ENCODE assay signal across 24 cellular contexts in genomic region chr19:539429-540030, GRCh38. TPM values are rescaled to one million over a fixed set of nuclear protein-coding genes. Genes with fewer than 3 reads are reported as not detected.
DNase-seq lines count a peak whose midpoint lies in the region; ATAC-seq, FAIRE-seq and TF ChIP-seq lines count a peak whose summit lies in the region.
"Had no signal": no experiment of that assay in that cellular context is flagged by ENCODE, and none has a peak within 500 bp of the region (broad histone marks: within the 10 kb centered on the region; RNA-seq: fewer than 3 reads in every experiment).

No MANE protein-coding gene starts in this region.

- intact Hi-C loops in left ventricle myocardium superior (cut with micrococcal nuclease): no loop called here
- intact Hi-C loops in cardiac septum (cut with DNase I): no loop called here
- intact Hi-C loops in GM12878 (cut with micrococcal nuclease; ENCODE audit: unreplicated experiment): no loop called here
- intact Hi-C loops in kidney (cut with DNase I): no loop called here
- intact Hi-C loops in left colon (cut with DNase I, micrococcal nuclease): no loop called here

- 0 out of 2 replicates have a peak, but pooled peaks have one; percentile 6 for TF ChIP-seq POLR2A in GM12878 (IDR thresholded peaks at IDR 0.05; ENCODE audit: low read depth, low read length)

- TF ChIP-seq CTCF in GM12878 (IDR thresholded peaks at IDR 0.05 in 2 of 3, conservative IDR thresholded peaks at IDR 0.05 in 1 of 3; ENCODE audit: control insufficient read depth in 2 of 3, extremely low read depth in 1 of 3, insufficient read depth in 1 of 3, low read depth in 3 of 3, low read length in 3 of 3): no peak
- no peak for TF ChIP-seq CTCF in kidney (IDR thresholded peaks at IDR 0.05; ENCODE audit: borderline replicate concordance, extremely low read depth, insufficient read depth)

- H3K4me2 ChIP-seq in BLaER1: peak overlapping the region; percentile 81
- H3K4me2 ChIP-seq in GM12878 (ENCODE audit: control insufficient read depth, insufficient read depth): no peak overlapping the region
- H3K4me2 ChIP-seq: A549 had no signal

- FAIRE-seq in GM12878 (lab: Jason Lieb, UNC) (no peak), kidney (lab: Jason Lieb, UNC) (no peak)
- FAIRE-seq: A549, GM12892, H54 had no signal

- H3K27ac ChIP-seq in BLaER1: peak overlapping the region; percentile 75
- no peak overlapping the region for H3K27ac ChIP-seq in GM12878 (ENCODE audit: control insufficient read depth, insufficient read depth)
- no peak overlapping the region for H3K27ac ChIP-seq in kidney (ENCODE audit: low read depth in 2 of 2, low read length in 2 of 2)
- H3K27ac ChIP-seq: A549 had no signal

- H3K4me3 ChIP-seq in BLaER1 (no peak overlapping the region), GM12878 (no peak overlapping the region), kidney (ENCODE audit: low read length in 2 of 2) (no peak overlapping the region)
- H3K4me3 ChIP-seq: A549 had no signal

- TF ChIP-seq EP300 in GM12878 (IDR thresholded peaks at IDR 0.05; ENCODE audit: borderline replicate concordance in 1 of 2, control insufficient read depth in 1 of 2, low read depth in 2 of 2, low read length in 2 of 2): no peak

- peak; percentile 19 for ATAC-seq in left ventricle myocardium superior
- no peak for ATAC-seq in GM12878
- ATAC-seq in left colon: no peak
- ATAC-seq: A549 had no signal

- H3K79me2 ChIP-seq in GM12878 (ENCODE audit: control insufficient read depth, insufficient read depth, low read length): no peaks in the 10 kb centered on the region; the same call in 1 of the 2 replicates

- BruUV-seq in GM12878 (replicated peaks; lab: Mats Ljungman, UMichigan): no TSS peak

- H3K9me3 ChIP-seq in BLaER1 (no peaks in the 10 kb centered on the region), GM12878 (replicated peaks; ENCODE audit: control insufficient read depth, insufficient read depth, low read length) (no peaks in the 10 kb centered on the region), kidney (ENCODE audit: control insufficient read depth in 1 of 2, low read length in 2 of 2) (no peaks in the 10 kb centered on the region)
- H3K9me3 ChIP-seq: A549, BE2C had no signal

- H3K4me1 ChIP-seq in BLaER1 (peaks cover 44% of the 10 kb centered on the region), GM12878 (ENCODE audit: control insufficient read depth, insufficient read depth, low read length) (no peaks in the 10 kb centered on the region), kidney (ENCODE audit: control insufficient read depth in 1 of 2, insufficient read depth in 1 of 2, low read depth in 1 of 2, low read length in 2 of 2) (peaks cover 0 to 4% of the 10 kb centered on the region in 2 donors)
- H3K4me1 ChIP-seq: BE2C had no signal

- SMC1A ChIA-PET in GM12878 (lab: Charles Lee; ENCODE audit: uncharacterized antibody, unreplicated experiment): no interaction called here

- TF ChIP-seq RAD21 in GM12878 (IDR thresholded peaks at IDR 0.05; ENCODE audit: insufficient read depth, low read depth, low read length): no peak

- DNase-seq in left ventricle myocardium superior: no peak
- DNase-seq in cardiac septum (ENCODE audit: low spot score): no peak
- no peak for DNase-seq in GM12878 (ENCODE audit: low read depth, low spot score)
- DNase-seq in kidney: peak; percentile 69
- DNase-seq in NCI-H2081 treated with DMSO at 0.1 percent for 48 hours (lab: John Stamatoyannopoulos, UW): no peak
- no peak for DNase-seq in left colon
- no peak for DNase-seq in SHP77 (lab: John Stamatoyannopoulos, UW)
- DNase-seq: 8988T; ACHN; AML-193; BE2C; Calu3; CD4-positive, alpha-beta memory T cell; COR-L47; DMS53; DMS79 treated with DMSO at 0.1 percent for 48 hours; GF-D8; GOT3; HCEC 1CT had no signal

- RAD21 ChIA-PET in GM12878 (lab: Charles Lee; ENCODE audit: unreplicated experiment): no interaction called here

- CTCF ChIA-PET in GM12878 (lab: Yijun Ruan, JAX): no interaction called here

- in situ Hi-C loops in GM12878 (cut with MboI): no loop called here

- H3K27me3 ChIP-seq in BLaER1: no peaks in the 10 kb centered on the region
- no peaks in the 10 kb centered on the region for H3K27me3 ChIP-seq in GM12878 (replicated peaks in 1 of 2; ENCODE audit: control insufficient read depth in 2 of 2, insufficient read depth in 2 of 2, low read length in 1 of 2)
- H3K27me3 ChIP-seq: BE2C had no signal

- H2AFZ ChIP-seq in GM12878 (ENCODE audit: control insufficient read depth, low read depth, low read length): no peak overlapping the region

- POLR2A ChIA-PET in GM12878 (lab: Charles Lee): no interaction called here

- H4K20me1 ChIP-seq in BLaER1 (peaks cover 71% of the 10 kb centered on the region), GM12878 (ENCODE audit: control insufficient read depth, insufficient read depth) (no peaks in the 10 kb centered on the region; the same call in 1 of the 2 replicates)

- 93% methylated on average over 28 of the region's 30 CpGs for WGBS in GM12878 (ENCODE audit: insufficient coverage, insufficient replicate concordance, low lambda C conversion rate, missing lambda C conversion rate)

- peak overlapping the region; percentile 48; the same call in 1 of the 2 replicates for H3K9ac ChIP-seq in BLaER1
- no peak overlapping the region for H3K9ac ChIP-seq in GM12878 (ENCODE audit: control insufficient read depth, insufficient read depth, low read length)
- H3K9ac ChIP-seq in kidney (ENCODE audit: low read length in 2 of 2): no peak overlapping the region

- peaks cover 84% of the 10 kb centered on the region for H3K36me3 ChIP-seq in BLaER1
- H3K36me3 ChIP-seq in GM12878 (ENCODE audit: control insufficient read depth in 2 of 2, insufficient read depth in 2 of 2, low read length in 1 of 2): peaks cover 0 to 5% of the 10 kb centered on the region in 2 experiments; a peak in 3 of 4 replicates
- H3K36me3 ChIP-seq in kidney (ENCODE audit: control insufficient read depth in 1 of 2, insufficient read depth in 2 of 2, low read length in 2 of 2): peaks cover 5 to 17% of the 10 kb centered on the region in 2 donors

RNA-seq across cellular contexts. Expression of gene GZMM, which starts 4.3 kb away (rescaled TPM):
- 0.37 TPM for total RNA-seq in left ventricle myocardium superior
- total RNA-seq in cardiac septum: 0.43 TPM
- total RNA-seq in GM12878 (2013; cell fraction: nucleolus; rRNA removed): not detected in 2 replicates
- not detected in 2 replicates for total RNA-seq in GM12878 (2014; rRNA removed)
- total RNA-seq in GM12878 (2014; rRNA removed; fragmentation: Illumina TruSeq; extraction: Trizol): not detected in 2 replicates
- total RNA-seq in GM12878 (2021): 0.23 TPM in 1 of 2 replicates, not detected in the other
- not detected for polyA plus RNA-seq in GM12878 (2011; ENCODE audit: low read depth)
- polyA plus RNA-seq in GM12878 (2011; rRNA removed): 0.24 and 0.48 TPM in 2 replicates
- polyA plus RNA-seq in GM12878 (2011; cell fraction: cytosol; rRNA removed): 1.4 and 1.6 TPM in 2 replicates
- 0.51 and 1.8 TPM in 2 replicates for polyA plus RNA-seq in GM12878 (2011; cell fraction: nucleus; rRNA removed)
- polyA plus RNA-seq in GM12878 (2012): not detected in 2 replicates
- not detected in 2 replicates for polyA plus RNA-seq in GM12878 (2014; fragmentation: Illumina TruSeq; extraction: Trizol)
- not detected for polyA plus RNA-seq in GM12878 (2014; fragmentation: Nextera tagmentation; extraction: Ambion mirVana)
- 0.09 TPM in 2 replicates for polyA plus RNA-seq in GM12878 (2014; rRNA removed)
- not detected for polyA plus RNA-seq in GM12878 (2016; fragmentation: Nextera tagmentation; extraction: Ambion mirVana)
- 0.98 TPM in 1 of 2 replicates, not detected in the other for polyA minus RNA-seq in GM12878 (2011; rRNA and poly(A)+ RNA removed)
- not detected in 2 replicates for polyA minus RNA-seq in GM12878 (2011; cell fraction: cytosol; rRNA and poly(A)+ RNA removed)
- polyA minus RNA-seq in GM12878 (2011; cell fraction: nucleus; rRNA and poly(A)+ RNA removed): not detected in 2 replicates
- total RNA-seq in kidney: 2.8 TPM
- polyA plus RNA-seq in kidney (ENCODE audit: insufficient read depth, low read depth, low replicate concordance): not detected
- total RNA-seq in left colon: under 1 TPM in 1 of 2 donors, not detected in 1; 0.67 TPM
- total RNA-seq: Calu3 had no signal
- polyA plus RNA-seq: A549 had no signal

RNA-seq across cellular contexts. Expression of gene CDC34, which starts 8.0 kb away (rescaled TPM):
- total RNA-seq in left ventricle myocardium superior: 110 TPM
- 78.2 TPM for total RNA-seq in cardiac septum
- total RNA-seq in GM12878 (2013; cell fraction: nucleolus; rRNA removed): 16.2 and 17.0 TPM in 2 replicates
- total RNA-seq in GM12878 (2014; rRNA removed): 48.9 and 50.5 TPM in 2 replicates
- 17.6 and 18.5 TPM in 2 replicates for total RNA-seq in GM12878 (2014; rRNA removed; fragmentation: Illumina TruSeq; extraction: Trizol)
- 41.4 and 41.9 TPM in 2 replicates for total RNA-seq in GM12878 (2021)
- 7.5 TPM for polyA plus RNA-seq in GM12878 (2011; ENCODE audit: low read depth)
- 14.6 and 38.5 TPM in 2 replicates for polyA plus RNA-seq in GM12878 (2011; rRNA removed)
- polyA plus RNA-seq in GM12878 (2011; cell fraction: cytosol; rRNA removed): 36.8 and 52.4 TPM in 2 replicates
- polyA plus RNA-seq in GM12878 (2011; cell fraction: nucleus; rRNA removed): 41.4 and 53.6 TPM in 2 replicates
- 22.7 and 23.7 TPM in 2 replicates for polyA plus RNA-seq in GM12878 (2012)
- 5.9 and 14.9 TPM in 2 replicates for polyA plus RNA-seq in GM12878 (2014; fragmentation: Illumina TruSeq; extraction: Trizol)
- polyA plus RNA-seq in GM12878 (2014; fragmentation: Nextera tagmentation; extraction: Ambion mirVana): 1 to 10 TPM in 1 of 2 experiments, under 1 TPM in 1; 0.31 to 1.3 TPM
- polyA plus RNA-seq in GM12878 (2014; rRNA removed): 43.8 and 49.3 TPM in 2 replicates
- 10 to 100 TPM in 1 of 2 experiments, 1 to 10 TPM in 1; 6.9 to 41.1 TPM for polyA plus RNA-seq in GM12878 (2016; fragmentation: Nextera tagmentation; extraction: Ambion mirVana)
- polyA minus RNA-seq in GM12878 (2011; rRNA and poly(A)+ RNA removed): 10.9 and 19.3 TPM in 2 replicates
- 11.0 and 15.9 TPM in 2 replicates for polyA minus RNA-seq in GM12878 (2011; cell fraction: cytosol; rRNA and poly(A)+ RNA removed)
- polyA minus RNA-seq in GM12878 (2011; cell fraction: nucleus; rRNA and poly(A)+ RNA removed): 6.5 and 9.4 TPM in 2 replicates
- total RNA-seq in kidney: 33.8 TPM
- polyA plus RNA-seq in kidney (ENCODE audit: insufficient read depth, low read depth, low replicate concordance): 72.3 TPM
- 10 to 100 TPM; 62.4 to 67.6 TPM for total RNA-seq in left colon

RNA-seq across cellular contexts. Expression of gene TPGS1, which starts 32.2 kb away (rescaled TPM):
- 10.5 TPM for total RNA-seq in left ventricle myocardium superior
- total RNA-seq in cardiac septum: 11.2 TPM
- total RNA-seq in GM12878 (2013; cell fraction: nucleolus; rRNA removed): 5.4 and 6.8 TPM in 2 replicates
- 19.3 and 24.7 TPM in 2 replicates for total RNA-seq in GM12878 (2014; rRNA removed)
- total RNA-seq in GM12878 (2014; rRNA removed; fragmentation: Illumina TruSeq; extraction: Trizol): 0.46 and 0.72 TPM in 2 replicates
- total RNA-seq in GM12878 (2021): 20.4 and 21.5 TPM in 2 replicates
- 0.42 TPM for polyA plus RNA-seq in GM12878 (2011; ENCODE audit: low read depth)
- polyA plus RNA-seq in GM12878 (2011; rRNA removed): 0.26 and 0.86 TPM in 2 replicates
- 1.7 and 5.1 TPM in 2 replicates for polyA plus RNA-seq in GM12878 (2011; cell fraction: cytosol; rRNA removed)
- 2.8 and 4.9 TPM in 2 replicates for polyA plus RNA-seq in GM12878 (2011; cell fraction: nucleus; rRNA removed)
- 4.8 and 5.9 TPM in 2 replicates for polyA plus RNA-seq in GM12878 (2012)
- 0.24 TPM in 1 of 2 replicates, not detected in the other for polyA plus RNA-seq in GM12878 (2014; fragmentation: Illumina TruSeq; extraction: Trizol)
- not detected for polyA plus RNA-seq in GM12878 (2014; fragmentation: Nextera tagmentation; extraction: Ambion mirVana)
- 18.1 and 21.3 TPM in 2 replicates for polyA plus RNA-seq in GM12878 (2014; rRNA removed)
- 10 to 100 TPM in 1 of 2 experiments, 1 to 10 TPM in 1; 1.3 to 14.1 TPM for polyA plus RNA-seq in GM12878 (2016; fragmentation: Nextera tagmentation; extraction: Ambion mirVana)
- polyA minus RNA-seq in GM12878 (2011; rRNA and poly(A)+ RNA removed): 0.95 and 1.7 TPM in 2 replicates
- polyA minus RNA-seq in GM12878 (2011; cell fraction: cytosol; rRNA and poly(A)+ RNA removed): 2.4 TPM in 1 of 2 replicates, not detected in the other
- polyA minus RNA-seq in GM12878 (2011; cell fraction: nucleus; rRNA and poly(A)+ RNA removed): 2.1 and 4.2 TPM in 2 replicates
- 23.1 TPM for total RNA-seq in kidney
- 17.9 TPM for polyA plus RNA-seq in kidney (ENCODE audit: insufficient read depth, low read depth, low replicate concordance)
- total RNA-seq in left colon: 10 to 100 TPM; 17.4 to 19.9 TPM

RNA-seq across cellular contexts. Expression of gene BSG, which starts 32.9 kb away (rescaled TPM):
- total RNA-seq in left ventricle myocardium superior (1,923 TPM), cardiac septum (1,183 TPM), GM12878 (2014; rRNA removed) (209 and 247 TPM in 2 replicates), GM12878 (2014; rRNA removed; fragmentation: Illumina TruSeq; extraction: Trizol) (53.5 and 64.8 TPM in 2 replicates), GM12878 (2021) (244 and 253 TPM in 2 replicates), kidney (554 TPM), left colon (1,000 to 10,000 TPM in 1 of 2 donors, 100 to 1,000 TPM in 1; 751 to 1,370 TPM)
- 235 and 258 TPM in 2 replicates for total RNA-seq in GM12878 (2013; cell fraction: nucleolus; rRNA removed)
- polyA plus RNA-seq in GM12878 (2011; ENCODE audit: low read depth): 54.3 TPM
- polyA plus RNA-seq in GM12878 (2011; rRNA removed) (66.3 and 248 TPM in 2 replicates), GM12878 (2014; fragmentation: Illumina TruSeq; extraction: Trizol) (22.1 and 60.8 TPM in 2 replicates), GM12878 (2014; fragmentation: Nextera tagmentation; extraction: Ambion mirVana) (1 to 10 TPM; 2.8 to 9.5 TPM), GM12878 (2014; rRNA removed) (151 and 202 TPM in 2 replicates), GM12878 (2016; fragmentation: Nextera tagmentation; extraction: Ambion mirVana) (100 to 1,000 TPM; 288 to 297 TPM), kidney (ENCODE audit: insufficient read depth, low read depth, low replicate concordance) (984 TPM)
- polyA plus RNA-seq in GM12878 (2011; cell fraction: cytosol; rRNA removed): 257 and 342 TPM in 2 replicates
- polyA plus RNA-seq in GM12878 (2011; cell fraction: nucleus; rRNA removed): 260 and 337 TPM in 2 replicates
- 173 and 195 TPM in 2 replicates for polyA plus RNA-seq in GM12878 (2012)
- polyA minus RNA-seq in GM12878 (2011; rRNA and poly(A)+ RNA removed): 137 and 184 TPM in 2 replicates
- 137 and 151 TPM in 2 replicates for polyA minus RNA-seq in GM12878 (2011; cell fraction: cytosol; rRNA and poly(A)+ RNA removed)
- polyA minus RNA-seq in GM12878 (2011; cell fraction: nucleus; rRNA and poly(A)+ RNA removed): 45.3 and 89.1 TPM in 2 replicates

RNA-seq across cellular contexts. Expression of gene MADCAM1, which starts 43.2 kb away (rescaled TPM):
- 0.37 TPM for total RNA-seq in left ventricle myocardium superior
- total RNA-seq in cardiac septum: 0.40 TPM
- total RNA-seq in GM12878 (2013; cell fraction: nucleolus; rRNA removed): 0.47 and 1.0 TPM in 2 replicates
- not detected in 2 replicates for total RNA-seq in GM12878 (2014; rRNA removed)
- total RNA-seq in GM12878 (2014; rRNA removed; fragmentation: Illumina TruSeq; extraction: Trizol): not detected in 2 replicates
- 0.16 and 0.31 TPM in 2 replicates for total RNA-seq in GM12878 (2021)
- polyA plus RNA-seq in GM12878 (2011; ENCODE audit: low read depth): 0.14 TPM
- polyA plus RNA-seq in GM12878 (2011; rRNA removed): not detected in 2 replicates
- polyA plus RNA-seq in GM12878 (2011; cell fraction: cytosol; rRNA removed): 0.28 TPM in 1 of 2 replicates, not detected in the other
- polyA plus RNA-seq in GM12878 (2011; cell fraction: nucleus; rRNA removed): 1.3 and 1.4 TPM in 2 replicates
- 0.62 and 0.76 TPM in 2 replicates for polyA plus RNA-seq in GM12878 (2012)
- 0.06 TPM in 1 of 2 replicates, not detected in the other for polyA plus RNA-seq in GM12878 (2014; fragmentation: Illumina TruSeq; extraction: Trizol)
- not detected for polyA plus RNA-seq in GM12878 (2014; fragmentation: Nextera tagmentation; extraction: Ambion mirVana)
- 0.19 and 0.24 TPM in 2 replicates for polyA plus RNA-seq in GM12878 (2014; rRNA removed)
- polyA plus RNA-seq in GM12878 (2016; fragmentation: Nextera tagmentation; extraction: Ambion mirVana): under 1 TPM; 0.31 to 0.32 TPM
- 0.21 TPM in 1 of 2 replicates, not detected in the other for polyA minus RNA-seq in GM12878 (2011; rRNA and poly(A)+ RNA removed)
- not detected in 2 replicates for polyA minus RNA-seq in GM12878 (2011; cell fraction: cytosol; rRNA and poly(A)+ RNA removed)
- 0.36 and 0.57 TPM in 2 replicates for polyA minus RNA-seq in GM12878 (2011; cell fraction: nucleus; rRNA and poly(A)+ RNA removed)
- 0.50 TPM for total RNA-seq in kidney
- 0.77 TPM for polyA plus RNA-seq in kidney (ENCODE audit: insufficient read depth, low read depth, low replicate concordance)
- total RNA-seq in left colon: 1 to 10 TPM; 3.1 to 5.9 TPM
- total RNA-seq: Daoy had no signal
